ENCODE assay signal across 8 cellular contexts in genomic region chr11:94130589-94131362, GRCh38. TPM values are rescaled to one million over a fixed set of nuclear protein-coding genes. Genes with fewer than 3 reads are reported as not detected.
DNase-seq lines count a peak whose midpoint lies in the region; ATAC-seq and TF ChIP-seq lines count a peak whose summit lies in the region.

No MANE protein-coding gene starts in this region.

- no peak for DNase-seq in HCT116 (ENCODE audit: low read depth, low spot score)
- DNase-seq in amniotic epithelial cell (ENCODE audit: low read depth): peak; percentile 98
- DNase-seq in iPS DF 6.9 (ENCODE audit: low read depth, low spot score): no peak
- no peak for DNase-seq in SJCRH30
- no peak for DNase-seq in NCI-H1105 (lab: John Stamatoyannopoulos, UW)
- DNase-seq in NCI-H748 (lab: John Stamatoyannopoulos, UW; ENCODE audit: unreplicated experiment): no peak
- no peak for DNase-seq in NCI-H1092 treated with DMSO at 0.1 percent for 48 hours (lab: John Stamatoyannopoulos, UW)

- no peaks in the 10 kb centered on the region; the same call in 1 of the 2 replicates for H4K20me1 ChIP-seq in HCT116 (ENCODE audit: insufficient read depth)

- H3K27ac ChIP-seq in HCT116 (ENCODE audit: low read depth, low read length): no peak overlapping the region
- H3K27ac ChIP-seq in iPS DF 6.9 (ENCODE audit: low read length): no peak overlapping the region
- H3K27ac ChIP-seq in subcutaneous abdominal adipose tissue (ENCODE audit: low read depth, low read length): peak overlapping the region; percentile 90
- H3K27ac ChIP-seq in SJCRH30: no peak overlapping the region

- POLR2A ChIA-PET in HCT116 (lab: Charles Lee): no interaction called here

- peaks cover 71% of the 10 kb centered on the region for H3K79me2 ChIP-seq in HCT116 (ENCODE audit: insufficient read depth, low read length)

- H3K4me3 ChIP-seq in HCT116 (replicated peaks in 1 of 2; ENCODE audit: low read depth in 1 of 2, low read length in 2 of 2): no peak overlapping the region
- H3K4me3 ChIP-seq in iPS DF 6.9 (ENCODE audit: low read length): peak overlapping the region; percentile 92; the same call in 1 of the 2 replicates
- peak overlapping the region; percentile 89 to 96 (median 94) for H3K4me3 ChIP-seq in subcutaneous abdominal adipose tissue (ENCODE audit: low read depth in 1 of 5, low read length in 5 of 5)
- no peak overlapping the region for H3K4me3 ChIP-seq in SJCRH30

- H3K27me3 ChIP-seq in HCT116 (ENCODE audit: insufficient read depth, low read length) (no peaks in the 10 kb centered on the region), iPS DF 6.9 (ENCODE audit: control insufficient read depth, insufficient read depth, low read length) (no peaks in the 10 kb centered on the region), subcutaneous abdominal adipose tissue (ENCODE audit: control insufficient read depth in 5 of 5, insufficient read depth in 4 of 5, low read length in 5 of 5) (no peaks in the 10 kb centered on the region), SJCRH30 (no peaks in the 10 kb centered on the region)

- peak overlapping the region; percentile 89; the same call in 1 of the 2 replicates for H3K9ac ChIP-seq in HCT116 (ENCODE audit: low read length)
- H3K9ac ChIP-seq in subcutaneous abdominal adipose tissue (ENCODE audit: low read length in 5 of 5): peak overlapping the region; percentile 12 to 94 (median 85)

- TF ChIP-seq CTCF in HCT116 (IDR thresholded peaks at IDR 0.05 in 2 of 3, conservative IDR thresholded peaks at IDR 0.05 in 1 of 3; ENCODE audit: borderline replicate concordance in 1 of 3, insufficient read depth in 1 of 3, low read depth in 2 of 3, low read length in 2 of 3): no peak

- WGBS in iPS DF 6.9 (ENCODE audit: insufficient coverage, insufficient read length): 100% methylated on average over 1 of the region's 10 CpGs

- RAD21 ChIA-PET in HCT116 (lab: Charles Lee; ENCODE audit: low non-redundant PET in 1 of 2, low total read pairs in 2 of 2, uncharacterized antibody in 2 of 2, unreplicated experiment in 2 of 2): no interaction called here

- H2AFZ ChIP-seq in HCT116 (ENCODE audit: low read depth, low read length, poor library complexity, severe bottlenecking): no peak overlapping the region

- peak overlapping the region; percentile 96 for H3K4me2 ChIP-seq in HCT116 (ENCODE audit: low read length)

- H3K4me1 ChIP-seq in HCT116 (ENCODE audit: control insufficient read depth in 1 of 2, insufficient read depth in 2 of 2, low read length in 2 of 2) (peaks cover 24 to 67% of the 10 kb centered on the region in 2 experiments), iPS DF 6.9 (ENCODE audit: control insufficient read depth, insufficient read depth, low read length) (peaks cover 15% of the 10 kb centered on the region), subcutaneous abdominal adipose tissue (ENCODE audit: control insufficient read depth in 5 of 5, insufficient read depth in 5 of 5, low read length in 5 of 5) (peaks cover 17 to 63% (median 58%) of the 10 kb centered on the region in 5 donors), SJCRH30 (peaks cover 12% of the 10 kb centered on the region)

- no peaks in the 10 kb centered on the region for H3K9me3 ChIP-seq in HCT116 (ENCODE audit: control insufficient read depth in 1 of 2, insufficient read depth in 1 of 2, low read depth in 1 of 2, low read length in 2 of 2)
- no peaks in the 10 kb centered on the region for H3K9me3 ChIP-seq in iPS DF 6.9 (ENCODE audit: control insufficient read depth, insufficient read depth, low read length)
- no peaks in the 10 kb centered on the region for H3K9me3 ChIP-seq in subcutaneous abdominal adipose tissue (ENCODE audit: control insufficient read depth in 5 of 5, low read length in 5 of 5)
- no peaks in the 10 kb centered on the region for H3K9me3 ChIP-seq in SJCRH30 (replicated peaks)

- intact Hi-C loops in HCT116 (cut with micrococcal nuclease): no loop called here

- H3K36me3 ChIP-seq in HCT116 (ENCODE audit: control insufficient read depth in 1 of 2, insufficient read depth in 2 of 2, low read length in 2 of 2) (no peaks in the 10 kb centered on the region), iPS DF 6.9 (ENCODE audit: control insufficient read depth, insufficient read depth, low read length) (no peaks in the 10 kb centered on the region), subcutaneous abdominal adipose tissue (ENCODE audit: control insufficient read depth in 5 of 5, insufficient read depth in 5 of 5, low read length in 5 of 5) (no peaks in the 10 kb centered on the region), SJCRH30 (no peaks in the 10 kb centered on the region)

- CTCF ChIA-PET in HCT116 (lab: Charles Lee): no interaction called here

- no peak for ATAC-seq in HCT116

- no TSS peak for BruUV-seq in HCT116 (replicated peaks; lab: Mats Ljungman, UMichigan)

- no peaks in the 10 kb centered on the region for H3K9me2 ChIP-seq in HCT116 (ENCODE audit: insufficient read depth)

- TF ChIP-seq RAD21 in HCT116 (IDR thresholded peaks at IDR 0.05; ENCODE audit: low read depth): no peak

- no peak for TF ChIP-seq POLR2A in HCT116 (IDR thresholded peaks at IDR 0.05; ENCODE audit: borderline replicate concordance, extremely low read depth, insufficient read depth, insufficient read length)

TF ChIP-seq in HCT116, 20 proteins besides CTCF, POLR2A, EP300 and RAD21:
- no peak for TF ChIP-seq SRF (IDR thresholded peaks at IDR 0.05; ENCODE audit: low read depth)
- TF ChIP-seq SIN3A (IDR thresholded peaks at IDR 0.05; ENCODE audit: low read depth): no peak
- no peak for TF ChIP-seq REST (IDR thresholded peaks at IDR 0.05; ENCODE audit: low read depth)
- TF ChIP-seq SP1 (IDR thresholded peaks at IDR 0.05; ENCODE audit: low read depth): no peak
- TF ChIP-seq POLR2AphosphoS5 (IDR thresholded peaks at IDR 0.05; ENCODE audit: low read depth, low read length): no peak
- TF ChIP-seq EZH2phosphoT487 (IDR thresholded peaks at IDR 0.05; ENCODE audit: borderline replicate concordance): no peak
- TF ChIP-seq EZH2 (IDR thresholded peaks at IDR 0.05): no peak

RNA-seq across cellular contexts. Expression of gene PANX1, which starts 2.1 kb away (rescaled TPM):
- total RNA-seq in HCT116 (2021; ENCODE audit: unreplicated experiment): 21.9 TPM
- 8.9 and 10.4 TPM in 2 replicates for polyA plus RNA-seq in HCT116 (2012)
- 22.1 and 22.5 TPM in 2 replicates for total RNA-seq in SJCRH30 (2014; rRNA removed; shearing (Covaris generic))

Comparison
In these comparisons a context has a peak if more than half of its experiments do, and no peak if none do; other contexts are left out.
1. H3K4me3 ChIP-seq: peak in iPS DF 6.9 (single experiment) and subcutaneous abdominal adipose tissue (5 of 5); none in HCT116 (0 of 2) and SJCRH30 (single experiment).